Comparison of ENCODE assay signal across 18 cellular contexts in genomic region chr20:34512955-34513419, GRCh38. TPM values are rescaled to one million over a fixed set of nuclear protein-coding genes. Genes with fewer than 3 reads are reported as not detected.
DNase-seq lines count a peak whose midpoint lies in the region; ATAC-seq and TF ChIP-seq lines count a peak whose summit lies in the region.
"Had no signal": no experiment of that assay in that cellular context is flagged by ENCODE, and none has a peak within 500 bp of the region (broad histone marks: within the 10 kb centered on the region; RNA-seq: fewer than 3 reads in every experiment).

No MANE protein-coding gene starts in this region.

- peak overlapping the region in 4 of 5 experiments; percentile 14 to 68 (median 39) for H3K4me3 Mint-ChIP-seq in brain
- H3K4me3 Mint-ChIP-seq in memory B cell = no peak overlapping the region
- H3K4me3 Mint-ChIP-seq: activated CD8-positive, alpha-beta memory T cell treated with anti-CD3 and anti-CD28 coated beads, Interleukin-2, amount 10 ng/mL, durations not matched to agents 7 days and 5 days had no signal

- H3K9me3 ChIP-seq in cardiac muscle cell (ENCODE audit: low read depth) (no peaks in the 10 kb centered on the region), upper lobe of left lung (no peaks in the 10 kb centered on the region)
- H3K9me3 ChIP-seq: adrenal gland, gastrocnemius medialis, neutrophil had no signal

- peak overlapping the region in 2 of 5 experiments; percentile 57 to 69 for H3K27ac Mint-ChIP-seq in brain
- peak overlapping the region; percentile 98 for H3K27ac Mint-ChIP-seq in memory B cell
- H3K27ac Mint-ChIP-seq: activated CD8-positive, alpha-beta memory T cell treated with anti-CD3 and anti-CD28 coated beads, Interleukin-2, amount 10 ng/mL, durations not matched to agents 7 days and 5 days had no signal

- peaks cover 5% of the 10 kb centered on the region for H3K4me1 ChIP-seq in cardiac muscle cell (ENCODE audit: low read depth)
- H3K4me1 ChIP-seq in upper lobe of left lung = peaks cover 6 to 37% (median 24%) of the 10 kb centered on the region in 4 donors

- no peak for TF ChIP-seq POLR2A in upper lobe of left lung (IDR thresholded peaks at IDR 0.05)

- peaks cover 0 to 5% (median 0%) of the 10 kb centered on the region in 5 experiments for H3K9me3 Mint-ChIP-seq in brain
- H3K9me3 Mint-ChIP-seq in memory B cell = no peaks in the 10 kb centered on the region

- H3K4me1 Mint-ChIP-seq in brain = peaks cover 24% of the 10 kb centered on the region
- H3K4me1 Mint-ChIP-seq in memory B cell = peaks cover 20% of the 10 kb centered on the region

- H3K27me3 Mint-ChIP-seq in brain (peaks cover 16% of the 10 kb centered on the region), memory B cell (no peaks in the 10 kb centered on the region)
- H3K27me3 Mint-ChIP-seq: activated CD8-positive, alpha-beta memory T cell treated with anti-CD3 and anti-CD28 coated beads, Interleukin-2, amount 10 ng/mL, durations not matched to agents 7 days and 5 days had no signal

- H3K27me3 ChIP-seq in cardiac muscle cell (no peaks in the 10 kb centered on the region), upper lobe of left lung (no peaks in the 10 kb centered on the region)
- H3K27me3 ChIP-seq: adrenal gland, gastrocnemius medialis, neutrophil had no signal

- H3K36me3 Mint-ChIP-seq in brain (peaks cover 19% of the 10 kb centered on the region), memory B cell (peaks cover 4% of the 10 kb centered on the region)

- no peak for TF ChIP-seq EP300 in upper lobe of left lung (IDR thresholded peaks at IDR 0.05)

- no peak overlapping the region for H3K4me3 ChIP-seq in cardiac muscle cell
- no peak overlapping the region for H3K4me3 ChIP-seq in upper lobe of left lung
- H3K4me3 ChIP-seq: adrenal gland, gastrocnemius medialis had no signal

- peak overlapping the region; percentile 30 for H3K27ac ChIP-seq in cardiac muscle cell
- peak overlapping the region in 3 of 4 donors; percentile 5 to 64 (median 44) for H3K27ac ChIP-seq in upper lobe of left lung
- H3K27ac ChIP-seq: adrenal gland, neutrophil, VCaP had no signal

- no peak for DNase-seq in cardiac muscle cell (ENCODE audit: low read depth in 1 of 2, low spot score in 1 of 2)
- DNase-seq in left ventricle myocardium superior = no peak
- DNase-seq in memory B cell (ENCODE audit: low spot score in 2 of 2) = no peak
- no peak for DNase-seq in upper lobe of left lung
- no peak for DNase-seq in iPS-NIHi11 (ENCODE audit: low spot score)
- DNase-seq in medulla oblongata (ENCODE audit: extremely low spot score) = no peak
- DNase-seq in sciatic nerve (ENCODE audit: low spot score) = no peak
- DNase-seq: activated CD8-positive, alpha-beta memory T cell treated with anti-CD3 and anti-CD28 coated beads, Interleukin-2, amount 10 ng/mL, durations not matched to agents 7 days and 5 days; adrenal gland; DND-41; gastrocnemius medialis; KG1; NCI-H1694 treated with DMSO at 0.1 percent for 48 hours; NCI-H82; SHP77 treated with DMSO at 0.1 percent for 48 hours had no signal

- intact Hi-C loops in left ventricle myocardium superior (cut with micrococcal nuclease) = no loop called here
- intact Hi-C loops in sciatic nerve (cut with DNase I) = no loop called here

- no peak for TF ChIP-seq CTCF in cardiac muscle cell (IDR thresholded peaks at IDR 0.05; ENCODE audit: low read depth, low read length)
- TF ChIP-seq CTCF in brain (conservative IDR thresholded peaks at IDR 0.05) = no peak
- TF ChIP-seq CTCF in upper lobe of left lung (IDR thresholded peaks at IDR 0.05) = no peak

- ATAC-seq in left ventricle myocardium superior (no peak), memory B cell (ENCODE audit: low read depth) (no peak), upper lobe of left lung (ENCODE audit: low FRiP score in 2 of 2) (no peak), sciatic nerve (no peak)
- ATAC-seq: activated CD8-positive, alpha-beta memory T cell treated with anti-CD3 and anti-CD28 coated beads, Interleukin-2, amount 10 ng/mL, durations not matched to agents 7 days and 5 days; gastrocnemius medialis had no signal

- peaks cover 21% of the 10 kb centered on the region for H3K36me3 ChIP-seq in cardiac muscle cell
- H3K36me3 ChIP-seq in upper lobe of left lung = peaks cover 0 to 28% (median 7%) of the 10 kb centered on the region in 4 donors

RNA-seq across cellular contexts. Expression of gene DYNLRB1, which starts 3.2 kb away (rescaled TPM):
- total RNA-seq in cardiac muscle cell = 132 and 155 TPM in 2 replicates
- 288 and 330 TPM in 2 replicates for polyA plus RNA-seq in cardiac muscle cell
- 154 TPM for total RNA-seq in left ventricle myocardium superior
- polyA plus RNA-seq in brain (ENCODE audit: insufficient read depth, low read depth, low replicate concordance) = 1,097 TPM
- total RNA-seq in upper lobe of left lung = 100 to 1,000 TPM in 5 of 6 donors, 10 to 100 TPM in 1; 77.5 to 156 (median 122) TPM
- 247 TPM for total RNA-seq in sciatic nerve

RNA-seq across cellular contexts. Expression of gene MAP1LC3A, which starts 45.5 kb away (rescaled TPM):
- 24.3 and 38.7 TPM in 2 replicates for total RNA-seq in cardiac muscle cell
- polyA plus RNA-seq in cardiac muscle cell = 29.7 and 54.0 TPM in 2 replicates
- 137 TPM for total RNA-seq in left ventricle myocardium superior
- 298 TPM for polyA plus RNA-seq in brain (ENCODE audit: insufficient read depth, low read depth, low replicate concordance)
- total RNA-seq in upper lobe of left lung = 100 to 1,000 TPM in 1 of 6 donors, 10 to 100 TPM in 5; 41.9 to 148 (median 71.8) TPM
- total RNA-seq in sciatic nerve = 72.1 TPM
